1 cellular context compared by ENCODE assay signal in genomic region chr11:102177974-102178631, GRCh38.
A peak's percentile ranks its signal among the peaks of the same experiment; 100 is the strongest.
TF ChIP-seq lines count a peak whose summit lies in the region.

No MANE protein-coding gene starts in this region.

TF ChIP-seq in K562, 482 proteins besides CTCF, POLR2A, EP300 and RAD21 (continued from another document):
- TF ChIP-seq E2F5 (CRISPR knock-in tag; IDR thresholded peaks at IDR 0.05): no peak
- no peak for TF ChIP-seq RNF219 (CRISPR knock-in tag; IDR thresholded peaks at IDR 0.05)
- TF ChIP-seq CEBPG (CRISPR knock-in tag; IDR thresholded peaks at IDR 0.05): no peak
- peak in 1 of 2 experiments; percentile 59; a peak in 2 of 4 replicates for TF ChIP-seq CEBPG (tag; conservative IDR thresholded peaks at IDR 0.05 in 1 of 2, IDR thresholded peaks at IDR 0.05 in 1 of 2)
- peak; percentile 56; the same call in 1 of the 2 replicates for TF ChIP-seq HMBOX1 (IDR thresholded peaks at IDR 0.05)
- no peak for TF ChIP-seq SMARCA5 (IDR thresholded peaks at IDR 0.05)
- TF ChIP-seq ETV1 (tag; conservative IDR thresholded peaks at IDR 0.05; ENCODE audit: low read depth): 0 out of 2 replicates have a peak, but pooled peaks have one; percentile 13
TF ChIP-seq in K562: peak in this region for 7.
